In the genomic region with DNA sequence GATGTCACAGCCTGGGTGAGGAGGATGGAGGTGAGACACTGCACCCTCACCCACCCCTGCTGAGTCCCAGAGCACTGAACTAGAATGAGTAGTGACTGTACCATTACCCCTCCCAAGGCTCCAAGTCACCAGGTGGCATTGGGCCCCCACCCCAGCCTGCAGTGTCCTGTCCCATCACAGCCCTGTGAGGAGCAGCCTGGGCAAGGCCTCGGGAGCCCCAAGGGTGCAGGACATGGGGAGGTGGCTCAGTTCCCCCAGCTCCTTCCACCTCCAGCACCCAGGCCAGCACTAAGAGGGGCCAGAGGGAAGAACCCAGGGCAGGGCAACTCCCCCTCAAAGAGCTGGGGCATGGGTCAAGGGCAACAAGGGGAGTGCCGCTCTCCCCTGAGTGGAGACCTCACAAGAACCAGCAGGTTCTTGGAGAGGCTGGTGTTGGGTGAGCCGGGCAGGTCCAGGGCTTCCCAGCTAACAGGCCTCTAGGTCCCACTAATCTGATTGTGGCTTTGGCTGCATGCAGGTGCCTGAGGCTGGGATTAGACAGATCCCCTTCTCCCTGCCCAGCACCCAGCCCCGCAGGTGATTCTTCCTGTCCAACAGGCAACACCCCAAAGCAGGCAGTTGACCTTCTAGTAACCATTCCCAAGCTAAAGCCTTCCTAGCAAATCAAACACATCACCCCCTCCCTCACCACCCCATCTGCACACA, we compare ENCODE assay signal across 34 cellular contexts. TPM values are rescaled to one million over a fixed set of nuclear protein-coding genes. Genes with fewer than 3 reads are reported as not detected.
"Had no signal": no experiment of that assay in that cellular context is flagged by ENCODE, and none has a peak within 500 bp of the region (broad histone marks: within the 10 kb centered on the region; RNA-seq: fewer than 3 reads in every experiment).

No MANE protein-coding gene starts in this region.

- H3K4me1 Mint-ChIP-seq: mesothelial cell of epicardium; naive B cell; neural crest cell; stimulated activated effector memory CD8-positive, alpha-beta T cell treated with anti-CD3 and anti-CD28 coated beads, Interleukin-12 subunit alpha, Interleukin-12 subunit beta, amount 100 ng/mL, for 72 hours had no signal

- H3K4me1 ChIP-seq: colonic mucosa, foreskin keratinocyte, heart right ventricle, left ventricle myocardium inferior, prostate gland, sigmoid colon, tibial nerve, upper lobe of left lung, uterus had no signal

- H3K36me3 Mint-ChIP-seq: mesothelial cell of epicardium; naive B cell; natural killer cell treated with Interleukin-12 subunit alpha and Interleukin-12 subunit beta and Interleukin-15 and Interleukin-18, amount 100 ng/mL, for 72 hours; stimulated activated effector memory CD8-positive, alpha-beta T cell treated with anti-CD3 and anti-CD28 coated beads, Interleukin-12 subunit alpha, Interleukin-12 subunit beta, amount 100 ng/mL, for 72 hours had no signal

- H3K9me3 Mint-ChIP-seq: dendritic cell treated with granulocyte-macrophage colony-stimulating factor and Interleukin-4, amounts not matched to agents 40 ng/mL and 50 ng/mL, for 4 days; endodermal cell; mesothelial cell of epicardium; naive B cell; natural killer cell treated with Interleukin-12 subunit alpha and Interleukin-12 subunit beta and Interleukin-15 and Interleukin-18, amount 100 ng/mL, for 72 hours; neural crest cell; stimulated activated effector memory CD8-positive, alpha-beta T cell treated with anti-CD3 and anti-CD28 coated beads, Interleukin-12 subunit alpha, Interleukin-12 subunit beta, amount 100 ng/mL, for 72 hours had no signal

- H3K4me3 Mint-ChIP-seq: dendritic cell treated with granulocyte-macrophage colony-stimulating factor and Interleukin-4, amounts not matched to agents 40 ng/mL and 50 ng/mL, for 4 days; endodermal cell; mesothelial cell of epicardium; naive B cell; natural killer cell treated with Interleukin-12 subunit alpha and Interleukin-12 subunit beta and Interleukin-15 and Interleukin-18, amount 100 ng/mL, for 72 hours; neural crest cell; stimulated activated effector memory CD8-positive, alpha-beta T cell treated with anti-CD3 and anti-CD28 coated beads, Interleukin-12 subunit alpha, Interleukin-12 subunit beta, amount 100 ng/mL, for 72 hours had no signal

- H3K9me3 ChIP-seq: colonic mucosa, heart right ventricle, left ventricle myocardium inferior, mucosa of descending colon, prostate gland, sigmoid colon, thoracic aorta, tibial nerve, upper lobe of left lung, uterus had no signal

- H3K36me3 ChIP-seq: colonic mucosa, heart right ventricle, left ventricle myocardium inferior, prostate gland, sigmoid colon, thoracic aorta, tibial nerve, upper lobe of left lung, uterus had no signal

- H3K27ac Mint-ChIP-seq: dendritic cell treated with granulocyte-macrophage colony-stimulating factor and Interleukin-4, amounts not matched to agents 40 ng/mL and 50 ng/mL, for 4 days; endodermal cell; mesothelial cell of epicardium; naive B cell; natural killer cell treated with Interleukin-12 subunit alpha and Interleukin-12 subunit beta and Interleukin-15 and Interleukin-18, amount 100 ng/mL, for 72 hours; stimulated activated effector memory CD8-positive, alpha-beta T cell treated with anti-CD3 and anti-CD28 coated beads, Interleukin-12 subunit alpha, Interleukin-12 subunit beta, amount 100 ng/mL, for 72 hours had no signal

- H3K27me3 ChIP-seq: colonic mucosa, foreskin keratinocyte, sigmoid colon, tibial nerve, upper lobe of left lung, uterus had no signal

- H3K27ac ChIP-seq: colonic mucosa, epithelial cell of prostate, foreskin keratinocyte, heart right ventricle, left ventricle myocardium inferior, prostate gland, sigmoid colon, thoracic aorta, tibial nerve, upper lobe of left lung, uterus had no signal

- H3K4me3 ChIP-seq: colonic mucosa, heart right ventricle, left ventricle myocardium inferior, mucosa of descending colon, prostate gland, sigmoid colon, thoracic aorta, tibial nerve, upper lobe of left lung, uterus had no signal

- ATAC-seq: esophagus mucosa; foreskin keratinocyte; heart right ventricle; left cardiac atrium; mucosa of descending colon; natural killer cell treated with Interleukin-12 subunit alpha and Interleukin-12 subunit beta and Interleukin-15 and Interleukin-18, amount 100 ng/mL, for 72 hours; right cardiac atrium; stimulated activated effector memory CD8-positive, alpha-beta T cell treated with anti-CD3 and anti-CD28 coated beads, Interleukin-12 subunit alpha, Interleukin-12 subunit beta, amount 100 ng/mL, for 72 hours had no signal

- DNase-seq: colonic mucosa; effector CD8-positive, alpha-beta T cell; endodermal cell; foreskin keratinocyte; glutamatergic neuron; heart right ventricle; hippocampal formation; left cardiac atrium; left ventricle myocardium inferior; mesenchymal stem cell; mucosa of descending colon; naive B cell; right cardiac atrium; sigmoid colon; stimulated activated CD4-positive, alpha-beta T cell treated with anti-CD3 and anti-CD28 coated beads, Interleukin-2, amount 100 ng/mL, for 24 hours; stimulated activated CD4-positive, alpha-beta T cell treated with anti-CD3 and anti-CD28 coated beads, Interleukin-4, amount 100 ng/mL, for 24 hours; stimulated activated naive CD4-positive, alpha-beta T cell treated with Interleukin-2 at 50 U/mL for 16 hours; uterus had no signal

RNA-seq across cellular contexts. Expression of a gene that starts 2.6 kb away (rescaled TPM):
- total RNA-seq: chondrocyte; colonic mucosa; esophagus mucosa; foreskin keratinocyte; heart right ventricle; kidney epithelial cell; left cardiac atrium; left ventricle myocardium inferior; lung microvascular endothelial cell; mesothelial cell of epicardium; mucosa of descending colon; natural killer cell treated with Interleukin-12 subunit alpha and Interleukin-12 subunit beta and Interleukin-15 and Interleukin-18, amount 100 ng/mL, for 72 hours; neural crest cell; osteoblast; right cardiac atrium; sigmoid colon; skeletal muscle tissue; thoracic aorta; tibial nerve; upper lobe of left lung; uterus had no signal
- polyA plus RNA-seq: foreskin keratinocyte, heart right ventricle, right cardiac atrium, sigmoid colon had no signal
